ENCODE assay signal across 23 cellular contexts in the genomic region with DNA sequence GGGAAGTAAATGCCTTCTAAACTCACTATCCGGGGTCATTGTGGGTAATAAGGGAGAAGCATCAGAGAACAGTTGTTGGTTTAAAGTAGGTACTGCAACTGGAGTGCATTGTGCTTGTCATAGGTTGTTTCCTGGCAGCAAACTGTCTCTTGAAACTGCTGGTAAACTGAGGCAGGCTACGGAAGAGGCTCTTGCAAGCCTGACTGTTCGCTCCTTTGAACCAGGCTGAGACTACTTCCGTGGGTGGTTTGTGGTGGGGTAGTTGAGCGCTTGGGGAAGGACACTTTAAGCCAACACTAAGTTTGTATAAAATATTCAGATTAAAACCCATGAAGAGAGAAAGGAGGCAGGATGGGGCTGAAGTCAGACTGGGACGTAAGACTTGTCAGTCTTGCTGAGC. TPM values are rescaled to one million over a fixed set of nuclear protein-coding genes. Genes with fewer than 3 reads are reported as not detected.
A peak's percentile ranks its signal among the peaks of the same experiment; 100 is the strongest.
DNase-seq lines count a peak whose midpoint lies in the region; ATAC-seq and TF ChIP-seq lines count a peak whose summit lies in the region.
"Had no signal": no experiment of that assay in that cellular context is flagged by ENCODE, and none has a peak within 500 bp of the region (broad histone marks: within the 10 kb centered on the region; RNA-seq: fewer than 3 reads in every experiment).

No MANE protein-coding gene starts in this region.

- no peak overlapping the region for H3K4me3 ChIP-seq in DND-41 (ENCODE audit: low read depth in 1 of 2, low read length in 2 of 2)
- no peak overlapping the region for H3K4me3 ChIP-seq in mucosa of descending colon
- H3K4me3 ChIP-seq: A549, prostate gland, spleen, stomach had no signal

- H3K4me3 Mint-ChIP-seq in activated CD4-positive, alpha-beta T cell treated with anti-CD3 and anti-CD28 coated beads, Interleukin-2, amount 10 ng/mL, durations not matched to agents 7 days and 5 days, result no peak overlapping the region
- peak overlapping the region; percentile 44 for H3K4me3 Mint-ChIP-seq in activated T-helper 17 cell treated with anti-CD3 and anti-CD28 coated beads, Interleukin-2, amount 50 U/mL, for 72 hours
- H3K4me3 Mint-ChIP-seq: CD14-positive monocyte, H9, memory B cell, nephron progenitor cell had no signal

- peak overlapping the region; percentile 77 for H3K27ac Mint-ChIP-seq in activated CD4-positive, alpha-beta T cell treated with anti-CD3 and anti-CD28 coated beads, Interleukin-2, amount 10 ng/mL, durations not matched to agents 7 days and 5 days
- H3K27ac Mint-ChIP-seq in activated T-helper 17 cell treated with anti-CD3 and anti-CD28 coated beads, Interleukin-2, amount 50 U/mL, for 72 hours, result peak overlapping the region; percentile 86
- H3K27ac Mint-ChIP-seq: CD14-positive monocyte, H9, memory B cell, nephron progenitor cell had no signal

- CTCF ChIA-PET in activated CD4-positive, alpha-beta T cell treated with anti-CD3 and anti-CD28 coated beads, Interleukin-2, amount 10 ng/mL, durations not matched to agents 7 days and 5 days (lab: Charles Lee), result interaction anchor here (1.1 to 1.4 kb wide), 3 partner anchors 11 to 242 kb away, joined by 3 to 4 read pairs (median 4); no protein-coding TSS in a partner anchor

- intact Hi-C loops in mucosa of descending colon (cut with DNase I, micrococcal nuclease), result loop anchor here in 1 of 2 donors (2.0 to 10.0 kb wide), 2 partner anchors 241 to 373 kb away; no protein-coding TSS in a partner anchor

- no peak overlapping the region for H3K4me2 ChIP-seq in DND-41 (ENCODE audit: insufficient read depth, low read length)
- H3K4me2 ChIP-seq: A549 had no signal

- ATAC-seq in DND-41 (ENCODE audit: insufficient read depth, low read depth), result peak; percentile 86
- ATAC-seq in activated T-helper 17 cell treated with anti-CD3 and anti-CD28 coated beads, Interleukin-2, amount 50 U/mL, for 72 hours (replicated peaks), result peak; percentile 90
- ATAC-seq in mucosa of descending colon, result peak; percentile 4
- no peak for ATAC-seq in GM21515 (IDR thresholded peaks at IDR 0.05; ENCODE audit: unreplicated experiment)
- ATAC-seq: A549 had no signal

- H3K9me3 Mint-ChIP-seq in activated CD4-positive, alpha-beta T cell treated with anti-CD3 and anti-CD28 coated beads, Interleukin-2, amount 10 ng/mL, durations not matched to agents 7 days and 5 days, result no peaks in the 10 kb centered on the region
- H3K9me3 Mint-ChIP-seq in activated T-helper 17 cell treated with anti-CD3 and anti-CD28 coated beads, Interleukin-2, amount 50 U/mL, for 72 hours, result no peaks in the 10 kb centered on the region
- H3K9me3 Mint-ChIP-seq: CD14-positive monocyte, H9, memory B cell, nephron progenitor cell had no signal

- peak; percentile 38 for DNase-seq in activated CD4-positive, alpha-beta T cell treated with anti-CD3 and anti-CD28 coated beads, Interleukin-2, amount 10 ng/mL, durations not matched to agents 7 days and 5 days
- DNase-seq in activated CD4-positive, alpha-beta T cell treated with anti-CD3 and anti-CD28 coated beads, Interleukin-2, amount 50 U/mL, for 1 hour, result no peak
- DNase-seq in DND-41, result peak; percentile 68
- DNase-seq in mucosa of descending colon, result no peak
- no peak for DNase-seq in NCI-H82 (lab: John Stamatoyannopoulos, UW)
- DNase-seq in GM13976 (ENCODE audit: low spot score), result no peak
- DNase-seq: caudate nucleus, H9, islet precursor cell, KG1, NCI-H1105, NCI-H69, nephron progenitor cell, SIG-M5, spleen, T1000 had no signal

- no peaks in the 10 kb centered on the region for H3K36me3 Mint-ChIP-seq in activated CD4-positive, alpha-beta T cell treated with anti-CD3 and anti-CD28 coated beads, Interleukin-2, amount 10 ng/mL, durations not matched to agents 7 days and 5 days (ENCODE audit: low read depth)
- H3K36me3 Mint-ChIP-seq in activated T-helper 17 cell treated with anti-CD3 and anti-CD28 coated beads, Interleukin-2, amount 50 U/mL, for 72 hours (ENCODE audit: low read depth), result no peaks in the 10 kb centered on the region
- H3K36me3 Mint-ChIP-seq: CD14-positive monocyte, memory B cell had no signal

- H2AFZ ChIP-seq in DND-41 (ENCODE audit: low read depth, low read length), result no peak overlapping the region

- TF ChIP-seq CTCF in DND-41 (IDR thresholded peaks at IDR 0.05; ENCODE audit: borderline replicate concordance, extremely low read depth, low read length, poor library complexity, severe bottlenecking) (no peak), mucosa of descending colon (IDR thresholded peaks at IDR 0.05) (no peak), GM13976 (IDR thresholded peaks at IDR 0.05; ENCODE audit: borderline replicate concordance, control extremely low read depth, extremely low read depth, insufficient read depth, missing control alignments) (no peak)

- H3K27me3 Mint-ChIP-seq in activated CD4-positive, alpha-beta T cell treated with anti-CD3 and anti-CD28 coated beads, Interleukin-2, amount 10 ng/mL, durations not matched to agents 7 days and 5 days, result no peaks in the 10 kb centered on the region
- no peaks in the 10 kb centered on the region for H3K27me3 Mint-ChIP-seq in activated T-helper 17 cell treated with anti-CD3 and anti-CD28 coated beads, Interleukin-2, amount 50 U/mL, for 72 hours

- no peaks in the 10 kb centered on the region for H4K20me1 ChIP-seq in DND-41 (ENCODE audit: insufficient read depth, low read length)

- H3K9me3 ChIP-seq in DND-41 (ENCODE audit: insufficient read depth, low read length, severe bottlenecking) (no peaks in the 10 kb centered on the region), mucosa of descending colon (no peaks in the 10 kb centered on the region)
- H3K9me3 ChIP-seq: A549, prostate gland, spleen, stomach had no signal

- H3K4me1 ChIP-seq in DND-41 (ENCODE audit: insufficient read depth, low read length) (no peaks in the 10 kb centered on the region), mucosa of descending colon (ENCODE audit: low read depth) (peaks cover 17% of the 10 kb centered on the region)
- H3K4me1 ChIP-seq: A549, prostate gland had no signal

- H3K4me1 Mint-ChIP-seq in activated CD4-positive, alpha-beta T cell treated with anti-CD3 and anti-CD28 coated beads, Interleukin-2, amount 10 ng/mL, durations not matched to agents 7 days and 5 days, result peaks cover 20% of the 10 kb centered on the region
- peaks cover 25% of the 10 kb centered on the region for H3K4me1 Mint-ChIP-seq in activated T-helper 17 cell treated with anti-CD3 and anti-CD28 coated beads, Interleukin-2, amount 50 U/mL, for 72 hours
- H3K4me1 Mint-ChIP-seq: nephron progenitor cell had no signal

- H3K27ac ChIP-seq in DND-41 (ENCODE audit: low read length), result no peak overlapping the region
- H3K27ac ChIP-seq: A549, prostate gland had no signal

- no peaks in the 10 kb centered on the region for H3K27me3 ChIP-seq in DND-41 (ENCODE audit: insufficient read depth, low read length, poor library complexity)
- H3K27me3 ChIP-seq: stomach had no signal

- no peak overlapping the region for H3K9ac ChIP-seq in DND-41 (ENCODE audit: low read depth, low read length)

- POLR2A ChIA-PET in activated CD4-positive, alpha-beta T cell treated with anti-CD3 and anti-CD28 coated beads, Interleukin-2, amount 10 ng/mL, durations not matched to agents 7 days and 5 days (lab: Charles Lee), result no interaction called here

- H3K36me3 ChIP-seq in DND-41 (ENCODE audit: insufficient read depth, low read length) (no peaks in the 10 kb centered on the region), mucosa of descending colon (ENCODE audit: low read depth) (no peaks in the 10 kb centered on the region)
- H3K36me3 ChIP-seq: prostate gland, spleen, stomach had no signal

- in situ Hi-C loops in GM13976 (cut with MboI; ENCODE audit: low sequenced_read_pairs, unreplicated experiment), result loop anchor here (10.0 to 25.0 kb wide), 2 partner anchors 250 to 383 kb away; no protein-coding TSS in a partner anchor

- no peaks in the 10 kb centered on the region for H3K79me2 ChIP-seq in DND-41 (ENCODE audit: insufficient read depth, low read length)

RNA-seq across cellular contexts. Expression of gene WDR1, which starts 45.2 kb away (rescaled TPM):
- 100 to 1,000 TPM; 452 to 454 TPM for total RNA-seq in activated CD4-positive, alpha-beta T cell treated with anti-CD3 and anti-CD28 coated beads, Interleukin-2, amount 10 ng/mL, durations not matched to agents 7 days and 5 days
- total RNA-seq in activated T-helper 17 cell treated with anti-CD3 and anti-CD28 coated beads, Interleukin-2, amount 50 U/mL, for 72 hours, result 100 to 1,000 TPM; 401 to 630 TPM
- 100 to 1,000 TPM; 366 to 467 (median 380) TPM for total RNA-seq in mucosa of descending colon

Comparison
In these comparisons a context has a peak if more than half of its experiments do, and no peak if none do; other contexts are left out.
1. DNase-seq: peak in activated CD4-positive, alpha-beta T cell treated with anti-CD3 and anti-CD28 coated beads, Interleukin-2, amount 10 ng/mL, durations not matched to agents 7 days and 5 days (single experiment) and DND-41 (single experiment); none in activated CD4-positive, alpha-beta T cell treated with anti-CD3 and anti-CD28 coated beads, Interleukin-2, amount 50 U/mL, for 1 hour (single experiment), mucosa of descending colon (0 of 3), NCI-H82 (single experiment) and GM13976 (single experiment).